In genomic region chr5:91419571-91420537, GRCh38 we compare ENCODE assay signal across 1 cellular context.
A peak's percentile ranks its signal among the peaks of the same experiment; 100 is the strongest.
TF ChIP-seq lines count a peak whose summit lies in the region.

No MANE protein-coding gene starts in this region.

TF ChIP-seq in IMR-90, 13 proteins besides CTCF, POLR2A, EP300 and RAD21:
- TF ChIP-seq RCOR1 (IDR thresholded peaks at IDR 0.05; ENCODE audit: insufficient replicate concordance, low read length), result no peak
- no peak for TF ChIP-seq NFE2L2 (IDR thresholded peaks at IDR 0.05; ENCODE audit: low read depth, low read length)
- TF ChIP-seq MAZ (IDR thresholded peaks at IDR 0.05; ENCODE audit: borderline replicate concordance, low read depth, low read length), result no peak
- no peak for TF ChIP-seq RFX5 (IDR thresholded peaks at IDR 0.05; ENCODE audit: low read depth, low read length)
- no peak for TF ChIP-seq FOS (IDR thresholded peaks at IDR 0.05; ENCODE audit: low read depth, low read length)
- peak; percentile 78 for TF ChIP-seq SMC3 (IDR thresholded peaks at IDR 0.05; ENCODE audit: low read depth, low read length)
- TF ChIP-seq CHD1 (IDR thresholded peaks at IDR 0.05; ENCODE audit: low read depth, low read length), result no peak
